Comparison of ENCODE assay signal across 1 cellular context in the genomic region with DNA sequence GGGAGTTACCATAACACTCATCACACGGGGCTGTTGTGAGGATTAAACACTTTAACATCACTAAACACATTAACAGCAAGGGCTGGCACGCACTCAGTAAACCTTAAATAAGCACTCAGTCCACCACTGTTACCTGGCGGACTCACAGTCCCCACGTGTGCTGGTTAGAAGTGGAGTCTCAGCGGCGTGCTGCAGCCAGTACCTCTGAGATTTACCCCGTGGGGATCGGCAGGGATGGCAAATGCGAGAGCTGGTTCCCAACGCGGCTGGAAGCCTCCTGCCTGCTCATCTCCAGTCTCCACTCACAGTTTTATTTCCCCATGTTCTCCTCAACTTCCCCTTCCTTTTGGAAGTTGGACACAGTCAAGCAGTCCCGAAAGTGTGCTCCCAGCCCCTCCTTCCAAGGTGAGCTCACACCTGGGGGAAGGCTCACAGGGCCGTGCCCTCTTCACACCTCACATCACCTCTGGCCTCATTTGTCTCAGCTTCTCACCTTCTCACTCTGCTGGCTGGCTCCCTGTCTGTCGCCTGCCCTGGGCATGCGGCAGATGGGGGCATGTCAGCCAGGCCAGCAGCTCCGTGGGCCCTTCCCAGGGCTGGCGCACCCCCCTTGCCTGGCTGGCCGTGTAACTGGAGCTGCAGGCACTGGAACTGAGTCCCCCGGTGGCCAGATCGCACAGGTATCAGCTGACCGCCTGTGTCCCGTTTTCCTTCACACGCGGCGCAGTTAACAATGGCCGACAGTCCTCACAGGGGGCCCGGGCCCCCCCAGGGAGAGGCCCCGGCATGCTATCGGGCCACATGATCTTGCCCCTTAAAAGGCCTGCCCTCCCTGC.
TF ChIP-seq lines count a peak whose summit lies in the region.

No MANE protein-coding gene starts in this region.

TF ChIP-seq in GM23338, 12 proteins besides CTCF, POLR2A, EP300 and RAD21 (continued from another document):
- TF ChIP-seq ZNF331 (CRISPR knock-in tag; IDR thresholded peaks at IDR 0.05; ENCODE audit: low read depth) (no peak), EZH2 (IDR thresholded peaks at IDR 0.05; ENCODE audit: low read depth, unreplicated experiment) (no peak), STAT1 (IDR thresholded peaks at IDR 0.05; ENCODE audit: unreplicated experiment) (no peak), JUNB (IDR thresholded peaks at IDR 0.05; ENCODE audit: unreplicated experiment) (no peak), ZNF462 (CRISPR knock-in tag; IDR thresholded peaks at IDR 0.05) (no peak), EZH2phosphoT487 (IDR thresholded peaks at IDR 0.05; ENCODE audit: unreplicated experiment) (no peak)
